8 cellular contexts compared by ENCODE assay signal in the genomic region with DNA sequence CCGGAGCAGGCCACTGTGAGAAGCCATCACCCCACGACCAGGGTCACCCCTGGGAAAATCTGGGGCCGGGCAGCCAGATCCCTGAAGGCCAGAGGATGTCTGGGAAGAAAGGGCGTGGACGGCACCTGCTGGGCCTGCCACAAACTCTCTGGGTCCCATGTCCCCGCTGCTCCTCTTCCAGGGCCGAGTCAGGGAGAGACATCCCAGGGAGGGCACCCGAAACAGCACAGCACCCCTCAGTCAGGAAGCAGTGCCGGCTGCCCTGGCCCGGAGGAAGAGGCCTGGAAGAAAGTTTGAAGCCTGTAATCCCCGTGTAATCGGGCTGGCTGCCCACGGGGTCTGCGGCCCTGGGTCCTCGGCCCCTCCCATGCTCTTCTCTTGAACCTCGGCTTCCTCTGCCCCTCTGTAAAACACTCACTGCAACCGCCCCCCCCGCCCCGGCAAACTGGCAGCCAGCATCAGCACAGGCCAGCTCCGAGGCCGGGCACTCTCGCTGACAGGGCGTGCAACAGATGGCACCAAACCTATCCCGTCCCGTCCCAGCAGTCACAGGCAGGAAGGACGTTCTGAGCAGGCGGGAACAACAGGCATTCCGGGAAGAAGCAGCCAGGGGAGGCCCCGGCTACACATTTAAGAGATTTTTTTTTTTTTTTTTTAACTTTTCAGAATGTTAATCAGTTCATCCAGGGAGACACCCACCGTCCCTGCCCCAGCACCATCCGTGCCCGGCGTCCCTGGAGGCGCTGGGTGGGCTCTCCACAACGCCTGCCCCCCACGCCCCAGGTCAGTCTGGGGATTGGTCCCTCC. TPM values are rescaled to one million over a fixed set of nuclear protein-coding genes. Genes with fewer than 3 reads are reported as not detected.
DNase-seq lines count a peak whose midpoint lies in the region; ATAC-seq and TF ChIP-seq lines count a peak whose summit lies in the region.

No MANE protein-coding gene starts in this region.

- no peak for DNase-seq in CD4-positive, CD25-positive, alpha-beta regulatory T cell
- DNase-seq in MG63 (peak; percentile 59), astrocyte of the spinal cord (ENCODE audit: low read depth, low spot score) (peak; percentile 41), gastrocnemius medialis (peak; percentile 58 to 67)

- in situ Hi-C loops in astrocyte of the spinal cord (cut with HindIII; ENCODE audit: low sequenced_read_pairs) = no loop called here
- in situ Hi-C loops in gastrocnemius medialis (cut with MboI; ENCODE audit: low sequenced_read_pairs in 4 of 4) = no loop called here

- no peaks in the 10 kb centered on the region for H3K9me3 ChIP-seq in CD4-positive, CD25-positive, alpha-beta regulatory T cell (ENCODE audit: control insufficient read depth in 2 of 2, low read length in 2 of 2)
- H3K9me3 ChIP-seq in MG63 (no peaks in the 10 kb centered on the region), gastrocnemius medialis (no peaks in the 10 kb centered on the region)

- no peaks in the 10 kb centered on the region for H3K27me3 ChIP-seq in CD4-positive, CD25-positive, alpha-beta regulatory T cell (ENCODE audit: control insufficient read depth, insufficient read depth, low read length)
- no peaks in the 10 kb centered on the region for H3K27me3 ChIP-seq in MG63
- peaks cover 0 to 11% (median 0%) of the 10 kb centered on the region in 3 donors for H3K27me3 ChIP-seq in gastrocnemius medialis

- intact Hi-C loops in gastrocnemius medialis (cut with DNase I; ENCODE audit: low total_unique reads) = loop anchor here (2.0 to 5.0 kb wide), 2 partner anchors 40 to 70 kb away; a partner anchor contains a TSS

- TF ChIP-seq CTCF in astrocyte of the spinal cord (IDR thresholded peaks at IDR 0.05; ENCODE audit: low read depth, low read length) (no peak), gastrocnemius medialis (IDR thresholded peaks at IDR 0.05 in 4 of 5, conservative IDR thresholded peaks at IDR 0.05 in 1 of 5) (no peak)

- H3K4me1 Mint-ChIP-seq in CD4-positive, CD25-positive, alpha-beta regulatory T cell = peaks cover 0 to 41% (median 16%) of the 10 kb centered on the region in 4 donors

- ATAC-seq in CD4-positive, CD25-positive, alpha-beta regulatory T cell (ENCODE audit: low read depth in 2 of 2) = no peak
- ATAC-seq in gastrocnemius medialis = peak; percentile 67 to 69
- ATAC-seq in HG03108 (IDR thresholded peaks at IDR 0.05; ENCODE audit: unreplicated experiment) = no peak
- ATAC-seq in HG02840 (IDR thresholded peaks at IDR 0.05; ENCODE audit: low FRiP score, unreplicated experiment) = no peak
- ATAC-seq in HG03354 (IDR thresholded peaks at IDR 0.05; ENCODE audit: poor library complexity, severe bottlenecking, unreplicated experiment) = no peak

- H3K4me1 ChIP-seq in CD4-positive, CD25-positive, alpha-beta regulatory T cell (ENCODE audit: control insufficient read depth, insufficient read depth, low read length, poor library complexity, severe bottlenecking) = peaks cover 31% of the 10 kb centered on the region
- H3K4me1 ChIP-seq in gastrocnemius medialis = peaks cover 15 to 21% of the 10 kb centered on the region in 2 donors

- peaks cover 12% of the 10 kb centered on the region for H3K36me3 Mint-ChIP-seq in CD4-positive, CD25-positive, alpha-beta regulatory T cell

- H3K27me3 Mint-ChIP-seq in CD4-positive, CD25-positive, alpha-beta regulatory T cell = no peaks in the 10 kb centered on the region

- peaks cover 0 to 4% (median 0%) of the 10 kb centered on the region in 7 donors for H3K9me3 Mint-ChIP-seq in CD4-positive, CD25-positive, alpha-beta regulatory T cell

- peak; percentile 35 to 66 for TF ChIP-seq POLR2A in gastrocnemius medialis (IDR thresholded peaks at IDR 0.05)

- peak overlapping the region; percentile 84 to 93 (median 90) for H3K4me3 Mint-ChIP-seq in CD4-positive, CD25-positive, alpha-beta regulatory T cell

- H3K4me3 ChIP-seq in CD4-positive, CD25-positive, alpha-beta regulatory T cell (ENCODE audit: low read depth, low read length) = no peak overlapping the region
- H3K4me3 ChIP-seq in MG63 (peak overlapping the region; percentile 67), astrocyte of the spinal cord (ENCODE audit: low read depth, low read length) (peak overlapping the region; percentile 68), iPS-11a (ENCODE audit: low read depth, low read length) (peak overlapping the region; percentile 59), gastrocnemius medialis (peak overlapping the region; percentile 67 to 92 (median 73))

- peaks cover 4% of the 10 kb centered on the region for H3K36me3 ChIP-seq in CD4-positive, CD25-positive, alpha-beta regulatory T cell (ENCODE audit: control insufficient read depth, insufficient read depth, low read length)
- peaks cover 20% of the 10 kb centered on the region for H3K36me3 ChIP-seq in MG63
- no peaks in the 10 kb centered on the region for H3K36me3 ChIP-seq in gastrocnemius medialis

- peak overlapping the region; percentile 81 for H3K27ac ChIP-seq in CD4-positive, CD25-positive, alpha-beta regulatory T cell (ENCODE audit: insufficient read depth, low read length, poor library complexity, severe bottlenecking)
- H3K27ac ChIP-seq in gastrocnemius medialis = peak overlapping the region; percentile 86 to 87 (median 87)

- H3K27ac Mint-ChIP-seq in CD4-positive, CD25-positive, alpha-beta regulatory T cell = peak overlapping the region; percentile 75 to 95 (median 79)

RNA-seq across cellular contexts. Expression of a gene that starts 1.5 kb away (rescaled TPM):
- total RNA-seq in CD4-positive, CD25-positive, alpha-beta regulatory T cell = 139 TPM
- polyA plus RNA-seq in CD4-positive, CD25-positive, alpha-beta regulatory T cell = 1 to 10 TPM; 2.0 to 5.1 (median 2.7) TPM
- 15.6 and 22.7 TPM in 2 replicates for total RNA-seq in MG63 (2014; rRNA removed; shearing (Covaris generic); ENCODE audit: low replicate concordance)
- 10 to 100 TPM; 22.2 to 49.8 (median 30.9) TPM for total RNA-seq in gastrocnemius medialis

RNA-seq across cellular contexts. Expression of a gene that starts 33.0 kb away (rescaled TPM):
- total RNA-seq in CD4-positive, CD25-positive, alpha-beta regulatory T cell = 71.4 TPM
- 10 to 100 TPM; 11.9 to 23.0 (median 17.4) TPM for polyA plus RNA-seq in CD4-positive, CD25-positive, alpha-beta regulatory T cell
- total RNA-seq in MG63 (2014; rRNA removed; shearing (Covaris generic); ENCODE audit: low replicate concordance) = 43.2 and 51.5 TPM in 2 replicates
- 100 to 1,000 TPM in 3 of 4 donors, 10 to 100 TPM in 1; 91.5 to 194 (median 149) TPM for total RNA-seq in gastrocnemius medialis

Comparison
In these comparisons a context has a peak if more than half of its experiments do, and no peak if none do; other contexts are left out.
1. ATAC-seq: peak in gastrocnemius medialis (2 of 2); none in CD4-positive, CD25-positive, alpha-beta regulatory T cell (0 of 2), HG03108 (single experiment), HG02840 (single experiment) and HG03354 (single experiment).
2. DNase-seq: peak in MG63 (single experiment), astrocyte of the spinal cord (single experiment) and gastrocnemius medialis (2 of 2); none in CD4-positive, CD25-positive, alpha-beta regulatory T cell (0 of 3).